ENCODE assay signal across 16 cellular contexts in the genomic region with DNA sequence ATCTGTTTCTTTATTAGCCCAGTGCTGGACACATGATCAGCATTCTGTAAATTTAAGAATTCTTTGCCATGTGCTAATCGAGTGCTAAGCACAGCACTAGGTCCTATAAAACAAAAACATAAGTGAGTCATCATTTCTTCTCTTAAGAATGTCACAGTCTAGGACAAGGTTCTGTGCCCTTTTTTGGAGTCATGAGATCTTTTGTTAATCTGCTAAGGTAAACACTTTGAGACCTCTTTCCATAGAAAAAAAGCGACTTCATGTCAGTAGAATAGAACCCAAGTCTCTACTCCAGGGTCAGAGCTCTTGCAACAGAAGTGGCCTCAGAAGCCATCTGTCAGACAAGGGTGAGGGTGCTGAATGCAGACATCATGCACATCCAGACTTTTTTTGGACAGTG.
"Had no signal": no experiment of that assay in that cellular context is flagged by ENCODE, and none has a peak within 500 bp of the region (broad histone marks: within the 10 kb centered on the region; RNA-seq: fewer than 3 reads in every experiment).

No MANE protein-coding gene starts in this region.

- DNase-seq: activated CD4-positive, alpha-beta T cell treated with anti-CD3 and anti-CD28 coated beads for 48 hours; activated CD8-positive, alpha-beta T cell treated with anti-CD3 and anti-CD28 coated beads for 36 hours; activated effector memory CD4-positive, alpha-beta T cell treated with anti-CD3 and anti-CD28 coated beads, Interleukin-2, amount 50 U/mL, for 16 hours; activated T-cell treated with anti-CD3 and anti-CD28 coated beads, Interleukin-2, amount 50 U/mL, for 4 hours; adrenal gland; left colon; lower lobe of right lung; psoas muscle; right lobe of liver had no signal

- H3K27ac Mint-ChIP-seq: activated CD8-positive, alpha-beta T cell treated with anti-CD3 and anti-CD28 coated beads for 36 hours; activated naive CD4-positive, alpha-beta T cell treated with anti-CD3 and anti-CD28 coated beads, Interleukin-2, amount 50 U/mL, for 24 hours; stimulated activated naive CD8-positive, alpha-beta T cell treated with anti-CD3 and anti-CD28 coated beads, Interleukin-15, Interleukin-2, amounts not matched to agents 100 ng/mL and 50 ng/mL, for 24 hours; type B pancreatic cell had no signal

- H3K4me1 Mint-ChIP-seq: activated naive CD4-positive, alpha-beta T cell treated with anti-CD3 and anti-CD28 coated beads, Interleukin-2, amount 50 U/mL, for 24 hours had no signal

- H3K27me3 ChIP-seq: adrenal gland, cardiac muscle cell, right lobe of liver, suprapubic skin had no signal

- ATAC-seq: activated CD8-positive, alpha-beta T cell treated with anti-CD3 and anti-CD28 coated beads for 36 hours; activated T-cell treated with anti-CD3 and anti-CD28 coated beads, Interleukin-2, amount 50 U/mL, for 4 hours; esophagus mucosa; left colon; lower lobe of right lung; right lobe of liver had no signal

- H3K36me3 Mint-ChIP-seq: activated naive CD4-positive, alpha-beta T cell treated with anti-CD3 and anti-CD28 coated beads, Interleukin-2, amount 50 U/mL, for 24 hours; type B pancreatic cell had no signal

- H3K4me1 ChIP-seq: adrenal gland, lower lobe of right lung, right lobe of liver, suprapubic skin had no signal

- H3K4me3 ChIP-seq: adrenal gland, cardiac muscle cell, lower lobe of right lung, psoas muscle, right lobe of liver, suprapubic skin had no signal

- H3K4me3 Mint-ChIP-seq: activated CD8-positive, alpha-beta T cell treated with anti-CD3 and anti-CD28 coated beads for 36 hours; activated naive CD4-positive, alpha-beta T cell treated with anti-CD3 and anti-CD28 coated beads, Interleukin-2, amount 50 U/mL, for 24 hours; activated T-cell treated with anti-CD3 and anti-CD28 coated beads, Interleukin-2, amount 50 U/mL, for 4 hours; neural crest cell; stimulated activated naive CD8-positive, alpha-beta T cell treated with anti-CD3 and anti-CD28 coated beads, Interleukin-15, Interleukin-2, amounts not matched to agents 100 ng/mL and 50 ng/mL, for 24 hours; type B pancreatic cell had no signal

- H3K9me3 Mint-ChIP-seq: activated CD8-positive, alpha-beta T cell treated with anti-CD3 and anti-CD28 coated beads for 36 hours; activated naive CD4-positive, alpha-beta T cell treated with anti-CD3 and anti-CD28 coated beads, Interleukin-2, amount 50 U/mL, for 24 hours; activated T-cell treated with anti-CD3 and anti-CD28 coated beads, Interleukin-2, amount 50 U/mL, for 4 hours; neural crest cell; stimulated activated naive CD8-positive, alpha-beta T cell treated with anti-CD3 and anti-CD28 coated beads, Interleukin-15, Interleukin-2, amounts not matched to agents 100 ng/mL and 50 ng/mL, for 24 hours; type B pancreatic cell had no signal

- H3K9me3 ChIP-seq: adrenal gland, lower lobe of right lung, psoas muscle, right lobe of liver, suprapubic skin had no signal

- H3K36me3 ChIP-seq: adrenal gland, cardiac muscle cell, lower lobe of right lung, right lobe of liver, suprapubic skin had no signal

- H3K27ac ChIP-seq: adrenal gland, cardiac muscle cell, lower lobe of right lung, psoas muscle, right lobe of liver, suprapubic skin had no signal
